Comparison of ENCODE assay signal across 8 cellular contexts in genomic region chr15:34984884-34985630, GRCh38. TPM values are rescaled to one million over a fixed set of nuclear protein-coding genes. Genes with fewer than 3 reads are reported as not detected.
A peak's percentile ranks its signal among the peaks of the same experiment; 100 is the strongest.
DNase-seq lines count a peak whose midpoint lies in the region; FAIRE-seq and TF ChIP-seq lines count a peak whose summit lies in the region.

No MANE protein-coding gene starts in this region.

- H2AFZ ChIP-seq in neural cell (ENCODE audit: low read depth, low read length) = no peak overlapping the region

- peaks cover 38% of the 10 kb centered on the region for H3K79me2 ChIP-seq in neural cell (replicated peaks; ENCODE audit: insufficient read depth, low read length)

- peak overlapping the region; percentile 2 for H3K4me3 ChIP-seq in neural cell (ENCODE audit: low read length)

- no peaks in the 10 kb centered on the region for H4K20me1 ChIP-seq in neural cell (ENCODE audit: insufficient read depth)

- no peak overlapping the region for H3K9ac ChIP-seq in neural cell (ENCODE audit: low read length)

- no peak for TF ChIP-seq RAD21 in neural cell (conservative IDR thresholded peaks at IDR 0.05)

- H3F3A ChIP-seq in neural cell (ENCODE audit: insufficient read depth, low read length, poor library complexity, severe bottlenecking) = no peaks in the 10 kb centered on the region

- H3K36me3 ChIP-seq in neural cell (ENCODE audit: insufficient read depth, low read length) = no peaks in the 10 kb centered on the region

- TF ChIP-seq EP300 in neural cell (conservative IDR thresholded peaks at IDR 0.05; ENCODE audit: poor library complexity, severe bottlenecking) = no peak

- CTCF ChIA-PET in GM10248 (lab: Yijun Ruan, JAX) = interaction anchor here (2.4 to 3.0 kb wide), 2 partner anchors 11 to 15 kb away, joined by 6 to 14 read pairs; partner anchors contain the start of gene AQR

- TF ChIP-seq CTCF in neural cell (IDR thresholded peaks at IDR 0.05; ENCODE audit: poor library complexity, severe bottlenecking) (no peak), GM10248 (IDR thresholded peaks at IDR 0.05; ENCODE audit: control extremely low read depth, extremely low read depth, low read depth, missing control alignments) (no peak)

- no peak overlapping the region for H3K27ac ChIP-seq in neural cell (ENCODE audit: low read length)

- no peak for FAIRE-seq in RCC 7860 (lab: Jason Lieb, UNC)

- no peaks in the 10 kb centered on the region for H3K9me3 ChIP-seq in neural cell (ENCODE audit: low read length)

- H3K9me2 ChIP-seq in neural cell (ENCODE audit: insufficient read depth, low read length) = no peaks in the 10 kb centered on the region

- TF ChIP-seq POLR2A in erythroblast (IDR thresholded peaks at IDR 0.05; ENCODE audit: low read length) = no peak

- no peaks in the 10 kb centered on the region for H3K27me3 ChIP-seq in neural cell (ENCODE audit: insufficient read depth, low read depth, low read length)

- no peak overlapping the region for H3K4me2 ChIP-seq in neural cell (ENCODE audit: low read length)

- POLR2A ChIA-PET in GM10248 (lab: Yijun Ruan, JAX) = no interaction called here

- DNase-seq in GF-D8 (lab: John Stamatoyannopoulos, UW) = peak; percentile 2
- DNase-seq in RCC 7860 (ENCODE audit: low spot score) = peak; percentile 8
- DNase-seq in erythroblast (lab: John Stamatoyannopoulos, UW) = peak; percentile 31 to 36
- no peak for DNase-seq in UCSD-AML1 (lab: John Stamatoyannopoulos, UW; ENCODE audit: unreplicated experiment)
- no peak for DNase-seq in OCI-M1 (lab: John Stamatoyannopoulos, UW)
- no peak for DNase-seq in GM10248 (ENCODE audit: extremely low spot score)
- no peak for DNase-seq in SW480 (ENCODE audit: low spot score)

TF ChIP-seq in neural cell, 6 proteins besides CTCF, POLR2A, EP300 and RAD21:
- TF ChIP-seq MXI1 (conservative IDR thresholded peaks at IDR 0.05; ENCODE audit: poor library complexity, severe bottlenecking) (no peak), TAF1 (IDR thresholded peaks at IDR 0.05; ENCODE audit: low read depth) (no peak), EZH2 (IDR thresholded peaks at IDR 0.05; ENCODE audit: borderline replicate concordance, insufficient read depth, low read length, poor library complexity, severe bottlenecking) (no peak), SMC3 (conservative IDR thresholded peaks at IDR 0.05; ENCODE audit: poor library complexity) (no peak), REST (IDR thresholded peaks at IDR 0.05; ENCODE audit: borderline replicate concordance) (no peak), POLR2AphosphoS5 (IDR thresholded peaks at IDR 0.05) (no peak)

RNA-seq across cellular contexts. Expression of gene ZNF770, which starts 3.0 kb away (rescaled TPM):
- polyA plus RNA-seq in neural cell = 18.8 and 18.9 TPM in 2 replicates
- 72.8 and 80.0 TPM in 2 replicates for polyA minus RNA-seq in neural cell

RNA-seq across cellular contexts. Expression of gene AQR, which starts 15.5 kb away (rescaled TPM):
- polyA plus RNA-seq in neural cell = 21.2 and 22.4 TPM in 2 replicates
- 60.9 and 63.0 TPM in 2 replicates for polyA minus RNA-seq in neural cell

Comparison
In these comparisons a context has a peak if more than half of its experiments do, and no peak if none do; other contexts are left out.
1. DNase-seq: peak in GF-D8 (single experiment), RCC 7860 (single experiment) and erythroblast (2 of 2); none in UCSD-AML1 (single experiment), OCI-M1 (single experiment), GM10248 (single experiment) and SW480 (single experiment).